ENCODE assay signal across 2 cellular contexts in the genomic region with DNA sequence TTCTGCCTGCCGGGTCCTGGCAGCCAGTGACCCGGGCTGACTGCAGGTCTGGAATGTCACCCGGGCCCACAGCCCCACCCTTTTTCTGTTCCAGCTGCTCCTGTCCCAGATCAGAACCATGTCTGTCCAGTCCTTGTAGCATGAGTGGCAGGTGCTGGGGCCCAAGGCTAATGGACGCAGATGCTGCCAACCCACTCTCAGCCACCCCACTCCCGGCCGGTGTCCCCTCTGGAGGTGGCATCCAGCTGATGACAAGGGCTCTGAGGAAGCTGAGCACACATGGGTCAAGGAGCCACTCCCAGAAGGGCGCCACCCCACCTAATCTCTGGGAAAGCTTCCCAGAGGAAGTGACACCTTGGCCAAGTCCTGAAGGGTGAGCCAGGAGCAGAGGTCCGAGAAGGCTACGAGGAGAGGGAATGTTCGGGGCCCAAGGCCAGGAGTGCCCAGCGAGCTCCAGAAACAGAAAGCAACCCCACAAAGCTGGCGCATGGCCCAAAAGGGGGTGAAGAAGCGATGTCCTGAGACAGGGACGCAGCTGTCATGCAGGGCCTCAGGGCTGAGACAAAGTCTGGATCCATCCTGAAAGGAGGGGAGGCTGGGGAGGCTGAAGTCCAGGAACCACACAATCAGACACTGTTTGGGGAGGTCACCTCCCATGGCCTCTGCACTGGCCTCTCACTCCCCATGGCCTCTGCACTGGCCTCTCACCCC.
TF ChIP-seq lines count a peak whose summit lies in the region.

No MANE protein-coding gene starts in this region.

TF ChIP-seq in HEK293, 187 proteins besides CTCF, POLR2A, EP300 and RAD21 (continues in another document):
- TF ChIP-seq PATZ1 (tag by site-specific recombination; IDR thresholded peaks at IDR 0.05) (no peak), ZNF624 (tag by site-specific recombination; IDR thresholded peaks at IDR 0.05) (no peak), ZNF175 (tag by site-specific recombination; IDR thresholded peaks at IDR 0.05) (no peak), ZNF777 (tag by site-specific recombination; IDR thresholded peaks at IDR 0.05; ENCODE audit: borderline replicate concordance) (no peak), ZNF394 (tag by site-specific recombination; IDR thresholded peaks at IDR 0.05; ENCODE audit: borderline replicate concordance) (no peak), ZNF488 (tag by site-specific recombination; IDR thresholded peaks at IDR 0.05) (no peak), MYNN (tag by site-specific recombination; IDR thresholded peaks at IDR 0.05; ENCODE audit: borderline replicate concordance) (no peak), KLF1 (tag by site-specific recombination; IDR thresholded peaks at IDR 0.05) (peak; percentile 40; the same call in 1 of the 2 replicates), ZNF544 (tag by site-specific recombination; IDR thresholded peaks at IDR 0.05) (no peak), ZNF16 (tag by site-specific recombination; IDR thresholded peaks at IDR 0.05; ENCODE audit: low read depth) (no peak)
- TF ChIP-seq, protein P1, sequence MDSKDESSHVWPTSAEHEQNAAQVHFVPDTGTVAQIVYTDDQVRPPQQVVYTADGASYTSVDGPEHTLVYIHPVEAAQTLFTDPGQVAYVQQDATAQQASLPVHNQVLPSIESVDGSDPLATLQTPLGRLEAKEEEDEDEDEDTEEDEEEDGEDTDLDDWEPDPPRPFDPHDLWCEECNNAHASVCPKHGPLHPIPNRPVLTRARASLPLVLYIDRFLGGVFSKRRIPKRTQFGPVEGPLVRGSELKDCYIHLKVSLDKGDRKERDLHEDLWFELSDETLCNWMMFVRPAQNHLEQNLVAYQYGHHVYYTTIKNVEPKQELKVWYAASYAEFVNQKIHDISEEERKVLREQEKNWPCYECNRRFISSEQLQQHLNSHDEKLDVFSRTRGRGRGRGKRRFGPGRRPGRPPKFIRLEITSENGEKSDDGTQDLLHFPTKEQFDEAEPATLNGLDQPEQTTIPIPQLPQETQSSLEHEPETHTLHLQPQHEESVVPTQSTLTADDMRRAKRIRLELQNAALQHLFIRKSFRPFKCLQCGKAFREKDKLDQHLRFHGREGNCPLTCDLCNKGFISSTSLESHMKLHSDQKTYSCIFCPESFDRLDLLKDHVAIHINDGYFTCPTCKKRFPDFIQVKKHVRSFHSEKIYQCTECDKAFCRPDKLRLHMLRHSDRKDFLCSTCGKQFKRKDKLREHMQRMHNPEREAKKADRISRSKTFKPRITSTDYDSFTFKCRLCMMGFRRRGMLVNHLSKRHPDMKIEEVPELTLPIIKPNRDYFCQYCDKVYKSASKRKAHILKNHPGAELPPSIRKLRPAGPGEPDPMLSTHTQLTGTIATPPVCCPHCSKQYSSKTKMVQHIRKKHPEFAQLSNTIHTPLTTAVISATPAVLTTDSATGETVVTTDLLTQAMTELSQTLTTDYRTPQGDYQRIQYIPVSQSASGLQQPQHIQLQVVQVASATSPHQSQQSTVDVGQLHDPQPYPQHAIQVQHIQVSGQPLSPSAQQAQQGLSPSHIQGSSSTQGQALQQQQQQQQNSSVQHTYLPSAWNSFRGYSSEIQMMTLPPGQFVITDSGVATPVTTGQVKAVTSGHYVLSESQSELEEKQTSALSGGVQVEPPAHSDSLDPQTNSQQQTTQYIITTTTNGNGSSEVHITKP (tag by site-specific recombination; IDR thresholded peaks at IDR 0.05): no peak
- TF ChIP-seq, protein P2, sequence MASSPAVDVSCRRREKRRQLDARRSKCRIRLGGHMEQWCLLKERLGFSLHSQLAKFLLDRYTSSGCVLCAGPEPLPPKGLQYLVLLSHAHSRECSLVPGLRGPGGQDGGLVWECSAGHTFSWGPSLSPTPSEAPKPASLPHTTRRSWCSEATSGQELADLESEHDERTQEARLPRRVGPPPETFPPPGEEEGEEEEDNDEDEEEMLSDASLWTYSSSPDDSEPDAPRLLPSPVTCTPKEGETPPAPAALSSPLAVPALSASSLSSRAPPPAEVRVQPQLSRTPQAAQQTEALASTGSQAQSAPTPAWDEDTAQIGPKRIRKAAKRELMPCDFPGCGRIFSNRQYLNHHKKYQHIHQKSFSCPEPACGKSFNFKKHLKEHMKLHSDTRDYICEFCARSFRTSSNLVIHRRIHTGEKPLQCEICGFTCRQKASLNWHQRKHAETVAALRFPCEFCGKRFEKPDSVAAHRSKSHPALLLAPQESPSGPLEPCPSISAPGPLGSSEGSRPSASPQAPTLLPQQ (tag by site-specific recombination; IDR thresholded peaks at IDR 0.05): peak; percentile 40; the same call in 1 of the 2 replicates
- TF ChIP-seq, protein P3, sequence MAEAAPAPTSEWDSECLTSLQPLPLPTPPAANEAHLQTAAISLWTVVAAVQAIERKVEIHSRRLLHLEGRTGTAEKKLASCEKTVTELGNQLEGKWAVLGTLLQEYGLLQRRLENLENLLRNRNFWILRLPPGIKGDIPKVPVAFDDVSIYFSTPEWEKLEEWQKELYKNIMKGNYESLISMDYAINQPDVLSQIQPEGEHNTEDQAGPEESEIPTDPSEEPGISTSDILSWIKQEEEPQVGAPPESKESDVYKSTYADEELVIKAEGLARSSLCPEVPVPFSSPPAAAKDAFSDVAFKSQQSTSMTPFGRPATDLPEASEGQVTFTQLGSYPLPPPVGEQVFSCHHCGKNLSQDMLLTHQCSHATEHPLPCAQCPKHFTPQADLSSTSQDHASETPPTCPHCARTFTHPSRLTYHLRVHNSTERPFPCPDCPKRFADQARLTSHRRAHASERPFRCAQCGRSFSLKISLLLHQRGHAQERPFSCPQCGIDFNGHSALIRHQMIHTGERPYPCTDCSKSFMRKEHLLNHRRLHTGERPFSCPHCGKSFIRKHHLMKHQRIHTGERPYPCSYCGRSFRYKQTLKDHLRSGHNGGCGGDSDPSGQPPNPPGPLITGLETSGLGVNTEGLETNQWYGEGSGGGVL (tag by site-specific recombination; IDR thresholded peaks at IDR 0.05): no peak

TF ChIP-seq in K562, 482 proteins besides CTCF, POLR2A, EP300 and RAD21:
- TF ChIP-seq, protein P4, sequence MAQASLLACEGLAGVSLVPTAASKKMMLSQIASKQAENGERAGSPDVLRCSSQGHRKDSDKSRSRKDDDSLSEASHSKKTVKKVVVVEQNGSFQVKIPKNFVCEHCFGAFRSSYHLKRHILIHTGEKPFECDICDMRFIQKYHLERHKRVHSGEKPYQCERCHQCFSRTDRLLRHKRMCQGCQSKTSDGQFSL (CRISPR knock-in tag; IDR thresholded peaks at IDR 0.05): peak; percentile 90
- TF ChIP-seq, protein P4 (tag; IDR thresholded peaks at IDR 0.05): 0 out of 4 replicates have a peak, but pooled peaks of 1 of the 2 experiments have one; percentile 81
- TF ChIP-seq BRD9 (IDR thresholded peaks at IDR 0.05; ENCODE audit: low read depth, partially characterized antibody): no peak
- no peak for TF ChIP-seq FOXK1 (CRISPR knock-in tag; IDR thresholded peaks at IDR 0.05; ENCODE audit: borderline replicate concordance)
